Comparison of ENCODE assay signal across 20 cellular contexts in the genomic region with DNA sequence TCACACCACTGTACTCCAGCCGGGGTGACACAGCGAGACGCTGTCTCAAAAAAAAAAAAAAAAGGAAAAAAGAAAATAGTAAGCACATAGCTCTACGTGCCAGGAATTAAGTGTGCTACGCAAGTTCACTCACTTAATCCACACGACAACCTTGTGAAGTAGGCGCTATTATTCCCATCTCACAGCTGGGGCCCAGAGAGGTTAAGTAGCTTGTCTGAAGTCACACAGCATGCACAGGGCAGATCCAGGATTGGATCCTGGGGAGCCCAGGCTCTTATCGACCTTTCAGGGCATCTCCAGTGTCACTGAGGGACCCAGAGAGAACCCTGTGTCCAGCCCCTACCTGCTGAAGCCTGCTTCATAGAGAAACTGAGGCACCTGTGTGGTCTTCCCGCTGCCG.
"Had no signal": no experiment of that assay in that cellular context is flagged by ENCODE, and none has a peak within 500 bp of the region (broad histone marks: within the 10 kb centered on the region; RNA-seq: fewer than 3 reads in every experiment).

No MANE protein-coding gene starts in this region.

- H3K9me3 ChIP-seq: esophagus muscularis mucosa, gastrocnemius medialis, heart right ventricle, right atrium auricular region, testis, tibial nerve, upper lobe of right lung, vagina had no signal

- H3K27ac ChIP-seq: epithelial cell of prostate, esophagus muscularis mucosa, gastrocnemius medialis, heart right ventricle, right atrium auricular region, testis, tibial nerve, upper lobe of right lung, vagina had no signal

- H3K4me2 ChIP-seq: smooth muscle cell had no signal

- H3K27me3 Mint-ChIP-seq: naive thymus-derived CD4-positive, alpha-beta T cell; stimulated activated naive CD8-positive, alpha-beta T cell treated with anti-CD3 and anti-CD28 coated beads, Interleukin-15, Interleukin-2, amounts not matched to agents 100 ng/mL and 50 ng/mL, for 24 hours had no signal

- H3K4me3 ChIP-seq: esophagus muscularis mucosa, gastrocnemius medialis, heart right ventricle, right atrium auricular region, smooth muscle cell, testis, tibial nerve, upper lobe of right lung, vagina had no signal

- H3K4me3 Mint-ChIP-seq: naive thymus-derived CD4-positive, alpha-beta T cell; nephron progenitor cell; stimulated activated naive CD8-positive, alpha-beta T cell treated with anti-CD3 and anti-CD28 coated beads, Interleukin-15, Interleukin-2, amounts not matched to agents 100 ng/mL and 50 ng/mL, for 24 hours had no signal

- H3K27ac Mint-ChIP-seq: naive thymus-derived CD4-positive, alpha-beta T cell; nephron progenitor cell; stimulated activated naive CD8-positive, alpha-beta T cell treated with anti-CD3 and anti-CD28 coated beads, Interleukin-15, Interleukin-2, amounts not matched to agents 100 ng/mL and 50 ng/mL, for 24 hours had no signal

- ATAC-seq: gastrocnemius medialis; heart right ventricle; left lobe of liver; naive thymus-derived CD4-positive, alpha-beta T cell; upper lobe of right lung had no signal

- H3K27me3 ChIP-seq: esophagus muscularis mucosa, gastrocnemius medialis, heart right ventricle, right atrium auricular region, testis, tibial nerve, upper lobe of right lung, vagina had no signal

- H3K4me1 Mint-ChIP-seq: naive thymus-derived CD4-positive, alpha-beta T cell; nephron progenitor cell had no signal

- DNase-seq: effector memory CD4-positive, alpha-beta T cell; gastrocnemius medialis; heart right ventricle; hypothalamus; islet precursor cell; naive thymus-derived CD4-positive, alpha-beta T cell; nephron progenitor cell; posterior cingulate gyrus; stimulated activated CD4-positive, alpha-beta T cell treated with anti-CD3 and anti-CD28 coated beads, Interleukin-2, amount 100 ng/mL, for 48 hours; testis; upper lobe of right lung had no signal

- FAIRE-seq: endometrium had no signal

- H3K4me1 ChIP-seq: esophagus muscularis mucosa, gastrocnemius medialis, heart right ventricle, right atrium auricular region, testis, tibial nerve, upper lobe of right lung, vagina had no signal

- H3K9me3 Mint-ChIP-seq: naive thymus-derived CD4-positive, alpha-beta T cell; nephron progenitor cell; stimulated activated naive CD8-positive, alpha-beta T cell treated with anti-CD3 and anti-CD28 coated beads, Interleukin-15, Interleukin-2, amounts not matched to agents 100 ng/mL and 50 ng/mL, for 24 hours had no signal
